Comparison of ENCODE assay signal across 8 cellular contexts in genomic region chr1:95233737-95234493, GRCh38. TPM values are rescaled to one million over a fixed set of nuclear protein-coding genes. Genes with fewer than 3 reads are reported as not detected.
DNase-seq lines count a peak whose midpoint lies in the region; ATAC-seq and TF ChIP-seq lines count a peak whose summit lies in the region.

Gene RWDD3 (plus strand): TSS chr1:95234210. CDS start chr1:95234231, 21 bp downstream.

- H3K4me3 Mint-ChIP-seq in CD8-positive, alpha-beta T cell = peak within 1 kb of the TSS; percentile 85
- H3K4me3 Mint-ChIP-seq in activated CD4-positive, alpha-beta memory T cell treated with anti-CD3 and anti-CD28 coated beads, Interleukin-2, amount 10 ng/mL, durations not matched to agents 7 days and 5 days = peak within 1 kb of the TSS; percentile 94

- POLR2A ChIA-PET in CD8-positive, alpha-beta T cell (lab: Charles Lee) = interaction anchor here (0.6 to 2.3 kb wide), 9 partner anchors 10 to 817 kb away, joined by 3 to 21 read pairs (median 4); partner anchors contain the start of gene ALG14
- POLR2A ChIA-PET in activated CD4-positive, alpha-beta memory T cell treated with anti-CD3 and anti-CD28 coated beads, Interleukin-2, amount 10 ng/mL, durations not matched to agents 7 days and 5 days (lab: Charles Lee) = interaction anchor here (0.6 to 1.9 kb wide), 13 partner anchors 10 to 812 kb away, joined by 3 to 15 read pairs (median 4); partner anchors contain the start of gene ALG14

- H3K9me3 ChIP-seq in CD8-positive, alpha-beta T cell (ENCODE audit: low read length) = no peaks in the 10 kb centered on the region
- no peaks in the 10 kb centered on the region for H3K9me3 ChIP-seq in duodenal mucosa (ENCODE audit: control insufficient read depth in 1 of 2, low read length in 2 of 2)
- H3K9me3 ChIP-seq in lower lobe of right lung = no peaks in the 10 kb centered on the region

- H3K9ac ChIP-seq in duodenal mucosa (ENCODE audit: low read depth in 1 of 2, low read length in 2 of 2) = peak within 1 kb of the TSS; percentile 76 to 87

- H3K36me3 ChIP-seq in CD8-positive, alpha-beta T cell (ENCODE audit: insufficient read depth, low read length) = no peaks in the 10 kb centered on the region
- H3K36me3 ChIP-seq in duodenal mucosa (ENCODE audit: control insufficient read depth in 1 of 2, insufficient read depth in 2 of 2, low read length in 2 of 2) = no peaks in the 10 kb centered on the region
- H3K36me3 ChIP-seq in lower lobe of right lung = no peaks in the 10 kb centered on the region

- peak within 1 kb of the TSS; percentile 73 for H3K27ac ChIP-seq in CD8-positive, alpha-beta T cell (ENCODE audit: low read depth, low read length)
- H3K27ac ChIP-seq in duodenal mucosa (ENCODE audit: low read depth, low read length) (peak within 1 kb of the TSS; percentile 78), lower lobe of right lung (peak within 1 kb of the TSS; percentile 86)

- peak; percentile 89 to 96 (median 91) for DNase-seq in CD8-positive, alpha-beta T cell
- DNase-seq in NCI-H82 (lab: John Stamatoyannopoulos, UW) (peak; percentile 89), lower lobe of right lung (peak; percentile 97)
- DNase-seq in activated CD4-positive, alpha-beta memory T cell treated with anti-CD3 and anti-CD28 coated beads, Interleukin-2, amount 10 ng/mL, durations not matched to agents 7 days and 5 days = peak; percentile 94
- peak; percentile 81 to 91 (median 89) for DNase-seq in stimulated activated CD4-positive, alpha-beta T cell treated with anti-CD3 and anti-CD28 coated beads, TNF-alpha, amount 100 ng/mL, for 24 hours (ENCODE audit: low read depth in 3 of 3)

- CTCF ChIA-PET in CD8-positive, alpha-beta T cell (lab: Charles Lee) = interaction anchor here (0.5 to 3.5 kb wide), 19 partner anchors 10 to 380 kb away, joined by 3 to 23 read pairs (median 5); partner anchors contain the start of genes ALG14 and TLCD4
- CTCF ChIA-PET in activated CD4-positive, alpha-beta memory T cell treated with anti-CD3 and anti-CD28 coated beads, Interleukin-2, amount 10 ng/mL, durations not matched to agents 7 days and 5 days (lab: Charles Lee) = interaction anchor here (0.6 to 3.7 kb wide), 25 partner anchors 8 to 379 kb away, joined by 3 to 36 read pairs (median 6); partner anchors contain the start of genes ALG14 and TLCD4

- peaks cover 15% of the 10 kb centered on the region for H3K4me1 ChIP-seq in CD8-positive, alpha-beta T cell (ENCODE audit: insufficient read depth, low read length)
- peaks cover 11 to 17% of the 10 kb centered on the region in 2 donors for H3K4me1 ChIP-seq in duodenal mucosa (ENCODE audit: control insufficient read depth in 1 of 2, insufficient read depth in 2 of 2, low read length in 2 of 2)
- H3K4me1 ChIP-seq in lower lobe of right lung = peaks cover 32% of the 10 kb centered on the region

- peaks cover 46% of the 10 kb centered on the region for H3K4me1 Mint-ChIP-seq in CD8-positive, alpha-beta T cell (ENCODE audit: low read depth)
- H3K4me1 Mint-ChIP-seq in activated CD4-positive, alpha-beta memory T cell treated with anti-CD3 and anti-CD28 coated beads, Interleukin-2, amount 10 ng/mL, durations not matched to agents 7 days and 5 days = peaks cover 28% of the 10 kb centered on the region

- no peaks in the 10 kb centered on the region for H3K9me3 Mint-ChIP-seq in CD8-positive, alpha-beta T cell
- no peaks in the 10 kb centered on the region for H3K9me3 Mint-ChIP-seq in activated CD4-positive, alpha-beta memory T cell treated with anti-CD3 and anti-CD28 coated beads, Interleukin-2, amount 10 ng/mL, durations not matched to agents 7 days and 5 days

- peaks cover 16% of the 10 kb centered on the region for H3K36me3 Mint-ChIP-seq in CD8-positive, alpha-beta T cell
- H3K36me3 Mint-ChIP-seq in activated CD4-positive, alpha-beta memory T cell treated with anti-CD3 and anti-CD28 coated beads, Interleukin-2, amount 10 ng/mL, durations not matched to agents 7 days and 5 days (ENCODE audit: low read depth) = peaks cover 20% of the 10 kb centered on the region

- peak; percentile 93 for ATAC-seq in CD8-positive, alpha-beta T cell
- ATAC-seq in GM19395 (IDR thresholded peaks at IDR 0.05; ENCODE audit: unreplicated experiment) (peak; percentile 95), HG03558 (IDR thresholded peaks at IDR 0.05; ENCODE audit: extremely low read depth, unreplicated experiment) (peak; percentile 90), lower lobe of right lung (peak; percentile 98 to 99)

- H3K27me3 ChIP-seq in CD8-positive, alpha-beta T cell (ENCODE audit: insufficient read depth, low read length) = no peaks in the 10 kb centered on the region
- H3K27me3 ChIP-seq in duodenal mucosa (ENCODE audit: control insufficient read depth in 1 of 2, insufficient read depth in 2 of 2, low read length in 2 of 2) = no peaks in the 10 kb centered on the region
- H3K27me3 ChIP-seq in lower lobe of right lung (ENCODE audit: low read depth) = no peaks in the 10 kb centered on the region

- H3K27ac Mint-ChIP-seq in CD8-positive, alpha-beta T cell = peak within 1 kb of the TSS; percentile 90
- H3K27ac Mint-ChIP-seq in activated CD4-positive, alpha-beta memory T cell treated with anti-CD3 and anti-CD28 coated beads, Interleukin-2, amount 10 ng/mL, durations not matched to agents 7 days and 5 days = peak within 1 kb of the TSS; percentile 77

- peak within 1 kb of the TSS; percentile 93 for H3K4me3 ChIP-seq in CD8-positive, alpha-beta T cell (ENCODE audit: low read depth, low read length)
- H3K4me3 ChIP-seq in duodenal mucosa (ENCODE audit: low read depth in 1 of 2, low read length in 2 of 2) (peak within 1 kb of the TSS; percentile 82 to 92), lower lobe of right lung (peak within 1 kb of the TSS; percentile 78)

- intact Hi-C loops in CD8-positive, alpha-beta T cell (cut with DNase I, micrococcal nuclease) = loop anchor here (1.0 to 10.0 kb wide), 12 partner anchors 117 to 1889 kb away; partner anchors contain the start of genes ABCD3 (in 2 of the 2), ALG14 (in 2 of the 2), DR1 (in 2 of the 2) and PTBP2 (in 2 of the 2)
- intact Hi-C loops in lower lobe of right lung (cut with DNase I) = loop anchor here (10.0 kb wide), 1 partner anchor 149 kb away; no protein-coding TSS in a partner anchor

- H3K27me3 Mint-ChIP-seq in CD8-positive, alpha-beta T cell (ENCODE audit: low read depth) = peaks cover 8% of the 10 kb centered on the region
- peaks cover 16% of the 10 kb centered on the region for H3K27me3 Mint-ChIP-seq in activated CD4-positive, alpha-beta memory T cell treated with anti-CD3 and anti-CD28 coated beads, Interleukin-2, amount 10 ng/mL, durations not matched to agents 7 days and 5 days

- TF ChIP-seq CTCF in CD8-positive, alpha-beta T cell (IDR thresholded peaks at IDR 0.05) = peak; percentile 79
- TF ChIP-seq CTCF in lower lobe of right lung (IDR thresholded peaks at IDR 0.05) = peak; percentile 92

RNA-seq across cellular contexts. Expression of gene RWDD3, which starts in this region (rescaled TPM):
- total RNA-seq in CD8-positive, alpha-beta T cell = 10 to 100 TPM; 14.9 to 17.8 TPM
- total RNA-seq in activated CD4-positive, alpha-beta memory T cell treated with anti-CD3 and anti-CD28 coated beads, Interleukin-2, amount 10 ng/mL, durations not matched to agents 7 days and 5 days = 10 to 100 TPM; 16.5 to 17.9 TPM
- 11.8 TPM for total RNA-seq in lower lobe of right lung

Comparison
In these comparisons a context has a peak if more than half of its experiments do, and no peak if none do; other contexts are left out.
1. Peak in every context shown above with its lines: DNase-seq, ATAC-seq, H3K4me3 ChIP-seq and H3K27ac ChIP-seq.